In the genomic region with DNA sequence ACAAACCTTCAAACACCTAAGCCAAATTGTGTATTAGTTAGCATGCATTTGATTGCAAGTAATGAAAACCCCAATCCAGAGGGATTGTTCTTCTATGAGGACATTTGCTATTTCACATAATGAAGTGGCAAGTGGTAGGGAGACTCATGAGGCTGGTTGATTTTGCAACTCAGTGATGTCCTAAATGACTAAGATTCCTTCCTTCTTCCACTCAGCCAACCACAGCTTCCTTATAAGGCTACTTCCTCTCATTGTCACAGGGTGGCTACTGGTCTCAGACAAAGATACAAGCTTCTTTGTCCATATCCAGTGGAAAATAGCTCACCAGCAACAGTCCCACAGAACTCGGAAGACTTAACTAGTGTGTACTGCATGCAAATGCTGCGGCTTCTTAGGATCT, we compare ENCODE assay signal across 10 cellular contexts. TPM values are rescaled to one million over a fixed set of nuclear protein-coding genes. Genes with fewer than 3 reads are reported as not detected.
DNase-seq lines count a peak whose midpoint lies in the region; ATAC-seq and TF ChIP-seq lines count a peak whose summit lies in the region.
"Had no signal": no experiment of that assay in that cellular context is flagged by ENCODE, and none has a peak within 500 bp of the region (broad histone marks: within the 10 kb centered on the region; RNA-seq: fewer than 3 reads in every experiment).

No MANE protein-coding gene starts in this region.

- no peaks in the 10 kb centered on the region for H3K36me3 ChIP-seq in BE2C

- no peaks in the 10 kb centered on the region for H3K27me3 ChIP-seq in BE2C

- TF ChIP-seq CTCF in fibroblast of pulmonary artery (IDR thresholded peaks at IDR 0.05; ENCODE audit: low read length, missing control alignments) (no peak), BE2C (IDR thresholded peaks at IDR 0.05; ENCODE audit: low read depth, low read length) (no peak)

- H3K27ac Mint-ChIP-seq in activated naive CD4-positive, alpha-beta T cell treated with anti-CD3 and anti-CD28 coated beads, Interleukin-2, amount 50 U/mL, for 72 hours = no peak overlapping the region
- H3K27ac Mint-ChIP-seq in stimulated activated naive CD8-positive, alpha-beta T cell treated with anti-CD3 and anti-CD28 coated beads, Interleukin-15, amount 100 ng/mL, for 72 hours = no peak overlapping the region
- H3K27ac Mint-ChIP-seq in activated T-helper 2 cell treated with anti-CD3 and anti-CD28 coated beads, Interferon-gamma antibody, Interleukin-2, Interleukin-4, amounts not matched to agents 10 μg/mL and 5 μg/mL and 100 μg/mL, durations not matched to agents 14 hours and 24 hours and 36 hours = no peak overlapping the region
- H3K27ac Mint-ChIP-seq in stimulated activated memory B cell treated with anti-CD40 and anti-IgM and Interleukin-4, amounts not matched to agents 10 μg/mL and 1 μg/mL and 100 μg/mL, for 72 hours = no peak overlapping the region

- H3K4me1 ChIP-seq in BE2C = no peaks in the 10 kb centered on the region

- ATAC-seq in activated naive CD4-positive, alpha-beta T cell treated with anti-CD3 and anti-CD28 coated beads, Interleukin-2, amount 50 U/mL, for 72 hours = peak; percentile 76 to 79
- peak; percentile 84 for ATAC-seq in stimulated activated naive CD8-positive, alpha-beta T cell treated with anti-CD3 and anti-CD28 coated beads, Interleukin-15, amount 100 ng/mL, for 72 hours
- ATAC-seq in stimulated activated memory B cell treated with anti-CD40 and anti-IgM and Interleukin-4, amounts not matched to agents 10 μg/mL and 1 μg/mL and 100 μg/mL, for 72 hours = no peak

- no peaks in the 10 kb centered on the region for H3K9me3 Mint-ChIP-seq in activated naive CD4-positive, alpha-beta T cell treated with anti-CD3 and anti-CD28 coated beads, Interleukin-2, amount 50 U/mL, for 72 hours
- no peaks in the 10 kb centered on the region for H3K9me3 Mint-ChIP-seq in stimulated activated naive CD8-positive, alpha-beta T cell treated with anti-CD3 and anti-CD28 coated beads, Interleukin-15, amount 100 ng/mL, for 72 hours
- no peaks in the 10 kb centered on the region for H3K9me3 Mint-ChIP-seq in activated T-helper 2 cell treated with anti-CD3 and anti-CD28 coated beads, Interferon-gamma antibody, Interleukin-2, Interleukin-4, amounts not matched to agents 10 μg/mL and 5 μg/mL and 100 μg/mL, durations not matched to agents 14 hours and 24 hours and 36 hours
- no peaks in the 10 kb centered on the region for H3K9me3 Mint-ChIP-seq in stimulated activated memory B cell treated with anti-CD40 and anti-IgM and Interleukin-4, amounts not matched to agents 10 μg/mL and 1 μg/mL and 100 μg/mL, for 72 hours

- intact Hi-C loops in activated T-helper 2 cell treated with anti-CD3 and anti-CD28 coated beads, Interferon-gamma antibody, Interleukin-2, Interleukin-4, amounts not matched to agents 10 μg/mL and 5 μg/mL and 100 μg/mL, durations not matched to agents 14 hours and 24 hours and 36 hours (cut with micrococcal nuclease) = no loop called here

- H3K9me3 ChIP-seq in BE2C = no peaks in the 10 kb centered on the region

- H3K4me3 ChIP-seq in fibroblast of pulmonary artery (replicated peaks; ENCODE audit: low read depth, low read length) (no peak overlapping the region), BE2C (ENCODE audit: low read depth, low read length) (no peak overlapping the region)
- H3K4me3 ChIP-seq: SK-N-MC had no signal

- no peak overlapping the region for H3K4me3 Mint-ChIP-seq in stimulated activated naive CD8-positive, alpha-beta T cell treated with anti-CD3 and anti-CD28 coated beads, Interleukin-15, amount 100 ng/mL, for 72 hours
- no peak overlapping the region for H3K4me3 Mint-ChIP-seq in activated T-helper 2 cell treated with anti-CD3 and anti-CD28 coated beads, Interferon-gamma antibody, Interleukin-2, Interleukin-4, amounts not matched to agents 10 μg/mL and 5 μg/mL and 100 μg/mL, durations not matched to agents 14 hours and 24 hours and 36 hours (ENCODE audit: low read depth)
- no peak overlapping the region for H3K4me3 Mint-ChIP-seq in stimulated activated memory B cell treated with anti-CD40 and anti-IgM and Interleukin-4, amounts not matched to agents 10 μg/mL and 1 μg/mL and 100 μg/mL, for 72 hours

- no peaks in the 10 kb centered on the region for H3K4me1 Mint-ChIP-seq in stimulated activated naive CD8-positive, alpha-beta T cell treated with anti-CD3 and anti-CD28 coated beads, Interleukin-15, amount 100 ng/mL, for 72 hours
- peaks cover 4% of the 10 kb centered on the region for H3K4me1 Mint-ChIP-seq in activated T-helper 2 cell treated with anti-CD3 and anti-CD28 coated beads, Interferon-gamma antibody, Interleukin-2, Interleukin-4, amounts not matched to agents 10 μg/mL and 5 μg/mL and 100 μg/mL, durations not matched to agents 14 hours and 24 hours and 36 hours (ENCODE audit: low read depth)
- H3K4me1 Mint-ChIP-seq in stimulated activated memory B cell treated with anti-CD40 and anti-IgM and Interleukin-4, amounts not matched to agents 10 μg/mL and 1 μg/mL and 100 μg/mL, for 72 hours = no peaks in the 10 kb centered on the region

- no peak for DNase-seq in activated naive CD4-positive, alpha-beta T cell treated with anti-CD3 and anti-CD28 coated beads, Interleukin-2, amount 50 U/mL, for 72 hours (ENCODE audit: low spot score in 2 of 2)
- no peak for DNase-seq in activated naive CD4-positive, alpha-beta T cell (lab: John Stamatoyannopoulos, UW)
- DNase-seq in M059J (ENCODE audit: low read depth) = peak; percentile 47
- DNase-seq in fibroblast of pulmonary artery (ENCODE audit: low read depth) = peak; percentile 94
- DNase-seq in stimulated activated naive CD8-positive, alpha-beta T cell treated with anti-CD3 and anti-CD28 coated beads, Interleukin-15, amount 100 ng/mL, for 72 hours = no peak
- DNase-seq in BE2C = no peak
- no peak for DNase-seq in activated T-helper 2 cell treated with anti-CD3 and anti-CD28 coated beads, Interferon-gamma antibody, Interleukin-2, Interleukin-4, amounts not matched to agents 10 μg/mL and 5 μg/mL and 100 μg/mL, durations not matched to agents 14 hours and 24 hours and 36 hours (ENCODE audit: low spot score)
- DNase-seq: cerebellar nuclear complex had no signal

- H3K36me3 Mint-ChIP-seq in activated naive CD4-positive, alpha-beta T cell treated with anti-CD3 and anti-CD28 coated beads, Interleukin-2, amount 50 U/mL, for 72 hours = no peaks in the 10 kb centered on the region
- H3K36me3 Mint-ChIP-seq in activated T-helper 2 cell treated with anti-CD3 and anti-CD28 coated beads, Interferon-gamma antibody, Interleukin-2, Interleukin-4, amounts not matched to agents 10 μg/mL and 5 μg/mL and 100 μg/mL, durations not matched to agents 14 hours and 24 hours and 36 hours (ENCODE audit: low read depth) = no peaks in the 10 kb centered on the region
- H3K36me3 Mint-ChIP-seq in stimulated activated memory B cell treated with anti-CD40 and anti-IgM and Interleukin-4, amounts not matched to agents 10 μg/mL and 1 μg/mL and 100 μg/mL, for 72 hours = no peaks in the 10 kb centered on the region

- H3K27me3 Mint-ChIP-seq in stimulated activated naive CD8-positive, alpha-beta T cell treated with anti-CD3 and anti-CD28 coated beads, Interleukin-15, amount 100 ng/mL, for 72 hours = peaks cover 10% of the 10 kb centered on the region
- H3K27me3 Mint-ChIP-seq in activated T-helper 2 cell treated with anti-CD3 and anti-CD28 coated beads, Interferon-gamma antibody, Interleukin-2, Interleukin-4, amounts not matched to agents 10 μg/mL and 5 μg/mL and 100 μg/mL, durations not matched to agents 14 hours and 24 hours and 36 hours (ENCODE audit: low read depth) = peaks cover 9% of the 10 kb centered on the region
- H3K27me3 Mint-ChIP-seq in stimulated activated memory B cell treated with anti-CD40 and anti-IgM and Interleukin-4, amounts not matched to agents 10 μg/mL and 1 μg/mL and 100 μg/mL, for 72 hours = peaks cover 9% of the 10 kb centered on the region

RNA-seq across cellular contexts. Expression of a gene that starts 5.3 kb away (rescaled TPM):
- not detected for total RNA-seq in activated naive CD4-positive, alpha-beta T cell treated with anti-CD3 and anti-CD28 coated beads, Interleukin-2, amount 50 U/mL, for 72 hours
- total RNA-seq in M059J (2014; rRNA removed; shearing (Covaris generic)) = not detected in 2 replicates
- 0.80 TPM for polyA plus RNA-seq in BE2C (2012; ENCODE audit: insufficient read depth, insufficient read length, low read depth)
- not detected in 2 replicates for total RNA-seq in activated T-helper 2 cell treated with anti-CD3 and anti-CD28 coated beads, Interferon-gamma antibody, Interleukin-2, Interleukin-4, amounts not matched to agents 10 μg/mL and 5 μg/mL and 100 μg/mL, durations not matched to agents 14 hours and 24 hours and 36 hours

RNA-seq across cellular contexts. Expression of a gene that starts 19.8 kb away (rescaled TPM):
- total RNA-seq in activated naive CD4-positive, alpha-beta T cell treated with anti-CD3 and anti-CD28 coated beads, Interleukin-2, amount 50 U/mL, for 72 hours = 1 to 10 TPM; 6.3 to 8.0 TPM
- total RNA-seq in M059J (2014; rRNA removed; shearing (Covaris generic)) = 4.1 and 4.3 TPM in 2 replicates
- 2.7 TPM for polyA plus RNA-seq in BE2C (2012; ENCODE audit: insufficient read depth, insufficient read length, low read depth)
- 7.3 and 7.7 TPM in 2 replicates for total RNA-seq in activated T-helper 2 cell treated with anti-CD3 and anti-CD28 coated beads, Interferon-gamma antibody, Interleukin-2, Interleukin-4, amounts not matched to agents 10 μg/mL and 5 μg/mL and 100 μg/mL, durations not matched to agents 14 hours and 24 hours and 36 hours

Comparison
In these comparisons a context has a peak if more than half of its experiments do, and no peak if none do; other contexts are left out.
1. DNase-seq: peak in M059J (single experiment) and fibroblast of pulmonary artery (single experiment); none in activated naive CD4-positive, alpha-beta T cell treated with anti-CD3 and anti-CD28 coated beads, Interleukin-2, amount 50 U/mL, for 72 hours (0 of 2), activated naive CD4-positive, alpha-beta T cell (0 of 4), stimulated activated naive CD8-positive, alpha-beta T cell treated with anti-CD3 and anti-CD28 coated beads, Interleukin-15, amount 100 ng/mL, for 72 hours (0 of 2), BE2C (single experiment) and activated T-helper 2 cell treated with anti-CD3 and anti-CD28 coated beads, Interferon-gamma antibody, Interleukin-2, Interleukin-4, amounts not matched to agents 10 μg/mL and 5 μg/mL and 100 μg/mL, durations not matched to agents 14 hours and 24 hours and 36 hours (single experiment).